In genomic region chr7:5445991-5446594, GRCh38 we compare ENCODE assay signal across 24 cellular contexts. TPM values are rescaled to one million over a fixed set of nuclear protein-coding genes. Genes with fewer than 3 reads are reported as not detected.
DNase-seq lines count a peak whose midpoint lies in the region; ATAC-seq, FAIRE-seq and TF ChIP-seq lines count a peak whose summit lies in the region.
"Had no signal": no experiment of that assay in that cellular context is flagged by ENCODE, and none has a peak within 500 bp of the region (broad histone marks: within the 10 kb centered on the region; RNA-seq: fewer than 3 reads in every experiment).

No MANE protein-coding gene starts in this region.

- FAIRE-seq in K562 (lab: Jason Lieb, UNC) (peak; percentile 46), HepG2 (lab: Jason Lieb, UNC) (no peak)
- FAIRE-seq: A549, TTC549 had no signal

- H2AFZ ChIP-seq in SK-N-SH (ENCODE audit: low read depth) (no peak overlapping the region), K562 (ENCODE audit: low read depth, low read length) (no peak overlapping the region), HepG2 (ENCODE audit: low read length) (no peak overlapping the region)
- H2AFZ ChIP-seq: GM23338 had no signal

- H3K79me2 ChIP-seq in SK-N-SH (ENCODE audit: insufficient read depth) (no peaks in the 10 kb centered on the region), K562 (ENCODE audit: control insufficient read depth, insufficient read depth, low read length) (no peaks in the 10 kb centered on the region), HepG2 (ENCODE audit: insufficient read depth, low read length) (no peaks in the 10 kb centered on the region)

- no peak overlapping the region for H3K4me3 ChIP-seq in SK-N-SH (ENCODE audit: low read depth in 2 of 2, low read length in 1 of 2)
- H3K4me3 ChIP-seq in K562 = no peak overlapping the region
- peak overlapping the region; percentile 1 to 46 (median 18); a peak in 4 of 6 replicates for H3K4me3 ChIP-seq in HepG2 (replicated peaks in 1 of 3; ENCODE audit: insufficient read depth in 1 of 3, low read depth in 2 of 3, low read length in 3 of 3)
- no peak overlapping the region for H3K4me3 ChIP-seq in sigmoid colon
- H3K4me3 ChIP-seq: A549, colonic mucosa, GM23338 had no signal

- TF ChIP-seq EP300 in SK-N-SH (IDR thresholded peaks at IDR 0.05; ENCODE audit: borderline replicate concordance in 1 of 2, low read depth in 1 of 2, low read length in 1 of 2) (no peak), K562 (IDR thresholded peaks at IDR 0.05; ENCODE audit: low read length) (no peak), HepG2 (IDR thresholded peaks at IDR 0.05; ENCODE audit: low read depth in 2 of 2, low read length in 2 of 2) (no peak), HepG2 (CRISPR knock-in tag; IDR thresholded peaks at IDR 0.05; ENCODE audit: borderline replicate concordance) (no peak), sigmoid colon (IDR thresholded peaks at IDR 0.05) (no peak)

- no peaks in the 10 kb centered on the region for H3K36me3 Mint-ChIP-seq in type B pancreatic cell
- H3K36me3 Mint-ChIP-seq in activated CD8-positive, alpha-beta T cell treated with anti-CD3 and anti-CD28 coated beads for 36 hours (ENCODE audit: low read depth) = no peaks in the 10 kb centered on the region
- H3K36me3 Mint-ChIP-seq: activated naive CD8-positive, alpha-beta T cell treated with anti-CD3 and anti-CD28 coated beads, Interleukin-2, amount 10 ng/mL, durations not matched to agents 7 days and 5 days had no signal

- H3K27ac ChIP-seq in SK-N-SH (ENCODE audit: low read depth in 2 of 2, low read length in 1 of 2) (no peak overlapping the region), K562 (ENCODE audit: extremely low read depth, low read depth, low read length) (no peak overlapping the region), HepG2 (ENCODE audit: extremely low read length, insufficient read depth, low read length) (no peak overlapping the region), sigmoid colon (no peak overlapping the region)
- H3K27ac ChIP-seq: A549, colonic mucosa had no signal

- H3K9me1 ChIP-seq in K562 (ENCODE audit: control insufficient read depth, insufficient read depth, low read length) = no peaks in the 10 kb centered on the region

- H3F3A ChIP-seq in SK-N-SH (replicated peaks; ENCODE audit: insufficient read depth) = peaks cover 15% of the 10 kb centered on the region

- no peak for TF ChIP-seq CTCF in SK-N-SH (IDR thresholded peaks at IDR 0.05)
- TF ChIP-seq CTCF in K562 (IDR thresholded peaks at IDR 0.05 in 2 of 3, conservative IDR thresholded peaks at IDR 0.05 in 1 of 3; ENCODE audit: insufficient read depth in 2 of 3, low read depth in 1 of 3, low read length in 3 of 3) = no peak
- TF ChIP-seq CTCF in HepG2 (CRISPR knock-in tag; IDR thresholded peaks at IDR 0.05) = peak; percentile 46; the same call in 1 of the 2 replicates
- no peak for TF ChIP-seq CTCF in type B pancreatic cell (conservative IDR thresholded peaks at IDR 0.05)
- TF ChIP-seq CTCF in activated CD8-positive, alpha-beta T cell treated with anti-CD3 and anti-CD28 coated beads for 36 hours (IDR thresholded peaks at IDR 0.05) = no peak
- TF ChIP-seq CTCF in sigmoid colon (IDR thresholded peaks at IDR 0.05) = no peak

- H3K4me2 ChIP-seq in SK-N-SH = no peak overlapping the region
- no peak overlapping the region for H3K4me2 ChIP-seq in K562 (ENCODE audit: insufficient read depth, low read length)
- peak overlapping the region; percentile 72 for H3K4me2 ChIP-seq in HepG2 (ENCODE audit: low read depth, low read length)
- H3K4me2 ChIP-seq: A549, GM23338 had no signal

- in situ Hi-C loops in K562 (cut with MboI) (no loop called here), HepG2 (cut with HindIII; ENCODE audit: extremely low pct_ligation_motif_present, low pct_unique_long_range_greater_than_20kb) (no loop called here)

- ATAC-seq in SK-N-SH treated with all-trans-retinoic acid at 6 μM for 48 hours = no peak
- ATAC-seq in K562 = no peak; the same call in 1 of the 3 replicates
- peak; percentile 68 for ATAC-seq in HepG2
- no peak for ATAC-seq in HG03108 (IDR thresholded peaks at IDR 0.05; ENCODE audit: unreplicated experiment)
- no peak for ATAC-seq in activated CD8-positive, alpha-beta T cell treated with anti-CD3 and anti-CD28 coated beads for 36 hours
- ATAC-seq: activated CD4-positive, alpha-beta T cell treated with anti-CD3 and anti-CD28 coated beads for 36 hours; GM23338 had no signal

- no peak for TF ChIP-seq RAD21 in SK-N-SH (IDR thresholded peaks at IDR 0.05; ENCODE audit: low read length)
- no peak for TF ChIP-seq RAD21 in K562 (CRISPR knock-in tag; conservative IDR thresholded peaks at IDR 0.05 in 1 of 2, IDR thresholded peaks at IDR 0.05 in 1 of 2)
- TF ChIP-seq RAD21 in HepG2 (CRISPR knock-in tag; IDR thresholded peaks at IDR 0.05) = no peak

- intact Hi-C loops in K562 (cut with micrococcal nuclease) (no loop called here), HepG2 (cut with micrococcal nuclease; ENCODE audit: unreplicated experiment) (no loop called here), sigmoid colon (cut with DNase I) (no loop called here)
- intact Hi-C loops in activated CD8-positive, alpha-beta T cell treated with anti-CD3 and anti-CD28 coated beads for 36 hours (cut with micrococcal nuclease) = no loop called here

- H3K27me3 ChIP-seq in SK-N-SH (ENCODE audit: insufficient read depth) (no peaks in the 10 kb centered on the region), K562 (ENCODE audit: control insufficient read depth in 2 of 2, insufficient read depth in 2 of 2, low read length in 2 of 2) (no peaks in the 10 kb centered on the region), HepG2 (ENCODE audit: control insufficient read depth in 1 of 2, insufficient read depth in 2 of 2, low read length in 2 of 2) (0 out of 5 replicates have a peak, but pooled peaks cover 0 to under 1% of the 10 kb centered on the region in 2 experiments), sigmoid colon (no peaks in the 10 kb centered on the region)
- H3K27me3 ChIP-seq: BE2C, colonic mucosa had no signal

- WGBS in SK-N-SH (ENCODE audit: low lambda C conversion rate) = 82% methylated on average over 16 of the region's 19 CpGs
- WGBS in K562 (ENCODE audit: insufficient coverage, low coverage, missing lambda C conversion rate) = 49% methylated on average over 18 of the region's 19 CpGs
- 13% methylated on average over 13 of the region's 19 CpGs for WGBS in HepG2 (ENCODE audit: low lambda C conversion rate)
- 53 to 72% methylated on average over 19 of the region's 19 CpGs for WGBS in sigmoid colon, 2 donors

- POLR2A ChIA-PET in SK-N-SH (lab: Yijun Ruan, JAX) (no interaction called here), K562 (lab: Yijun Ruan, JAX) (no interaction called here), HepG2 (lab: Yijun Ruan, JAX) (interaction anchor here (1.2 to 3.4 kb wide), 3 partner anchors 9 to 24 kb away, joined by 6 to 20 read pairs (median 20); partner anchors contain the start of gene TNRC18)
- POLR2A ChIA-PET in activated CD8-positive, alpha-beta T cell treated with anti-CD3 and anti-CD28 coated beads for 36 hours (lab: Charles Lee) = no interaction called here

- TF ChIP-seq POLR2A in K562 (conservative IDR thresholded peaks at IDR 0.05) (no peak), HepG2 (IDR thresholded peaks at IDR 0.05; ENCODE audit: insufficient read depth in 1 of 2, low read depth in 2 of 2, low read length in 2 of 2) (peak; percentile 34 to 45; a peak in 2 of 4 replicates), sigmoid colon (IDR thresholded peaks at IDR 0.05) (no peak)

- peak overlapping the region; percentile 41 for H3K27ac Mint-ChIP-seq in type B pancreatic cell
- no peak overlapping the region for H3K27ac Mint-ChIP-seq in activated CD8-positive, alpha-beta T cell treated with anti-CD3 and anti-CD28 coated beads for 36 hours
- H3K27ac Mint-ChIP-seq: activated CD4-positive, alpha-beta T cell treated with anti-CD3 and anti-CD28 coated beads for 36 hours; activated naive CD8-positive, alpha-beta T cell treated with anti-CD3 and anti-CD28 coated beads, Interleukin-2, amount 10 ng/mL, durations not matched to agents 7 days and 5 days; endodermal cell; GM23338; IgD-negative memory B cell had no signal

- peaks cover 5% of the 10 kb centered on the region for H3K4me1 Mint-ChIP-seq in type B pancreatic cell (ENCODE audit: unreplicated experiment)
- H3K4me1 Mint-ChIP-seq in activated CD8-positive, alpha-beta T cell treated with anti-CD3 and anti-CD28 coated beads for 36 hours (ENCODE audit: low read depth) = peaks cover 1% of the 10 kb centered on the region
- H3K4me1 Mint-ChIP-seq: activated CD4-positive, alpha-beta T cell treated with anti-CD3 and anti-CD28 coated beads for 36 hours; activated naive CD8-positive, alpha-beta T cell treated with anti-CD3 and anti-CD28 coated beads, Interleukin-2, amount 10 ng/mL, durations not matched to agents 7 days and 5 days had no signal

- H3K9me3 Mint-ChIP-seq in type B pancreatic cell = no peaks in the 10 kb centered on the region
- no peaks in the 10 kb centered on the region for H3K9me3 Mint-ChIP-seq in activated CD8-positive, alpha-beta T cell treated with anti-CD3 and anti-CD28 coated beads for 36 hours
- H3K9me3 Mint-ChIP-seq: activated naive CD8-positive, alpha-beta T cell treated with anti-CD3 and anti-CD28 coated beads, Interleukin-2, amount 10 ng/mL, durations not matched to agents 7 days and 5 days; endodermal cell; GM23338; IgD-negative memory B cell had no signal

- CTCF ChIA-PET in SK-N-SH (lab: Yijun Ruan, JAX) (interaction anchor here (1.0 to 1.2 kb wide), 2 partner anchors 81 to 219 kb away, joined by 3 read pairs; no protein-coding TSS in a partner anchor), K562 (lab: Yijun Ruan, JAX; ENCODE audit: low intra/inter-chr PET ratio) (no interaction called here), HepG2 (lab: Yijun Ruan, JAX; ENCODE audit: low intra/inter-chr PET ratio, low total read pairs) (no interaction called here)
- CTCF ChIA-PET in activated CD8-positive, alpha-beta T cell treated with anti-CD3 and anti-CD28 coated beads for 36 hours (lab: Charles Lee) = no interaction called here

- no peak overlapping the region for H3K4me3 Mint-ChIP-seq in type B pancreatic cell
- no peak overlapping the region for H3K4me3 Mint-ChIP-seq in activated CD8-positive, alpha-beta T cell treated with anti-CD3 and anti-CD28 coated beads for 36 hours
- H3K4me3 Mint-ChIP-seq: activated CD4-positive, alpha-beta T cell treated with anti-CD3 and anti-CD28 coated beads for 36 hours; activated naive CD8-positive, alpha-beta T cell treated with anti-CD3 and anti-CD28 coated beads, Interleukin-2, amount 10 ng/mL, durations not matched to agents 7 days and 5 days; endodermal cell; GM23338; IgD-negative memory B cell had no signal

- H3K9me3 ChIP-seq in SK-N-SH (no peaks in the 10 kb centered on the region), K562 (replicated peaks; ENCODE audit: control insufficient read depth, insufficient read depth, low read depth, low read length) (no peaks in the 10 kb centered on the region), HepG2 (ENCODE audit: low read length) (no peaks in the 10 kb centered on the region), sigmoid colon (no peaks in the 10 kb centered on the region)
- H3K9me3 ChIP-seq: A549, BE2C, colonic mucosa had no signal

- H3K4me1 ChIP-seq in SK-N-SH (ENCODE audit: control insufficient read depth in 1 of 2, insufficient read depth in 2 of 2, low read depth in 1 of 2, low read length in 1 of 2) (peaks cover 0 to 3% of the 10 kb centered on the region in 2 experiments; a peak in 1 of 4 replicates), K562 (replicated peaks in 1 of 2; ENCODE audit: control insufficient read depth in 2 of 2, insufficient read depth in 2 of 2, low read length in 2 of 2) (peaks cover 9 to 40% of the 10 kb centered on the region in 2 experiments; a peak in 4 of 5 replicates), HepG2 (ENCODE audit: insufficient read depth, low read length) (peaks cover 43% of the 10 kb centered on the region), sigmoid colon (peaks cover 0 to 25% (median 12%) of the 10 kb centered on the region in 4 donors)
- H3K4me1 ChIP-seq: BE2C, colonic mucosa had no signal

- H4K20me1 ChIP-seq in SK-N-SH (ENCODE audit: insufficient read depth) = no peaks in the 10 kb centered on the region
- no peaks in the 10 kb centered on the region for H4K20me1 ChIP-seq in K562 (replicated peaks; ENCODE audit: control insufficient read depth, insufficient read depth, low read length)
- H4K20me1 ChIP-seq in HepG2 (ENCODE audit: insufficient read depth, low read length) = no peaks in the 10 kb centered on the region; the same call in 1 of the 2 replicates

- no peaks in the 10 kb centered on the region for H3K36me3 ChIP-seq in SK-N-SH (replicated peaks in 1 of 2; ENCODE audit: control insufficient read depth in 1 of 2, insufficient read depth in 2 of 2, low read length in 1 of 2)
- no peaks in the 10 kb centered on the region for H3K36me3 ChIP-seq in K562 (ENCODE audit: control insufficient read depth, insufficient read depth, low read length)
- H3K36me3 ChIP-seq in HepG2 (replicated peaks in 1 of 2; ENCODE audit: control insufficient read depth in 1 of 2, insufficient read depth in 2 of 2, low read length in 2 of 2) = no peaks in the 10 kb centered on the region
- H3K36me3 ChIP-seq in sigmoid colon = no peaks in the 10 kb centered on the region
- H3K36me3 ChIP-seq: BE2C, colonic mucosa had no signal

- H3K9ac ChIP-seq in SK-N-SH (no peak overlapping the region), K562 (ENCODE audit: insufficient read depth in 1 of 2, low read depth in 2 of 2, low read length in 2 of 2) (peak overlapping the region in 1 of 2 experiments; percentile 20; a peak in 1 of 4 replicates), HepG2 (ENCODE audit: insufficient read depth, low read depth, low read length) (peak overlapping the region; percentile 27; the same call in 1 of the 2 replicates)

- BruUV-seq in K562 (replicated peaks; lab: Mats Ljungman, UMichigan) (no TSS peak), HepG2 (replicated peaks; lab: Mats Ljungman, UMichigan) (no TSS peak)

- DNase-seq in SK-N-SH (peak; percentile 43), K562 (ENCODE audit: extremely low read depth in 1 of 4, low spot score in 3 of 4) (no peak), HepG2 (ENCODE audit: low spot score) (peak; percentile 50), type B pancreatic cell (ENCODE audit: extremely low spot score, unreplicated experiment) (no peak), sigmoid colon (no peak)
- DNase-seq in activated CD8-positive, alpha-beta T cell treated with anti-CD3 and anti-CD28 coated beads for 36 hours = no peak
- DNase-seq: activated CD4-positive, alpha-beta T cell treated with anti-CD3 and anti-CD28 coated beads for 36 hours; activated naive CD8-positive, alpha-beta T cell treated with anti-CD3 and anti-CD28 coated beads, Interleukin-2, amount 10 ng/mL, durations not matched to agents 7 days and 5 days; BE2C; colonic mucosa; COR-L47; endodermal cell; mammary epithelial cell; MM.1S; NCI-H1436; NCI-H774; SIG-M5; T-helper 1 cell had no signal

- no peaks in the 10 kb centered on the region for H3K9me2 ChIP-seq in SK-N-SH

- no peaks in the 10 kb centered on the region for H3K27me3 Mint-ChIP-seq in type B pancreatic cell
- no peaks in the 10 kb centered on the region for H3K27me3 Mint-ChIP-seq in activated CD8-positive, alpha-beta T cell treated with anti-CD3 and anti-CD28 coated beads for 36 hours

RNA-seq across cellular contexts. Expression of gene TNRC18, which starts 22.5 kb away (rescaled TPM):
- polyA plus RNA-seq in SK-N-SH (2012; rRNA removed) (19.9 and 34.4 TPM in 2 replicates), K562 (2011; rRNA removed) (3.2 and 4.2 TPM in 2 replicates), K562 (2014; fragmentation: Illumina TruSeq; extraction: Trizol) (22.3 and 22.7 TPM in 2 replicates), K562 (2014; fragmentation: Nextera tagmentation; extraction: Ambion mirVana) (under 1 TPM; 0.03 TPM), K562 (2014; rRNA removed) (19.2 and 27.2 TPM in 2 replicates), HepG2 (2011; rRNA removed) (10.9 and 11.7 TPM in 2 replicates), sigmoid colon (10 to 100 TPM; 12.6 to 61.8 (median 19.9) TPM)
- 20.4 and 25.5 TPM in 2 replicates for polyA plus RNA-seq in SK-N-SH (2012; cell fraction: cytosol; rRNA removed)
- polyA plus RNA-seq in SK-N-SH (2012; cell fraction: nucleus; rRNA removed) = 78.0 and 126 TPM in 2 replicates
- 41.9 and 74.6 TPM in 2 replicates for total RNA-seq in K562 (2011; cell fraction: chromatin; rRNA removed; ENCODE audit: low replicate concordance)
- total RNA-seq in K562 (2011; cell fraction: nucleolus; rRNA removed) = 31.5 and 35.9 TPM in 2 replicates
- total RNA-seq in K562 (2011; cell fraction: nucleoplasm; rRNA removed) = 35.6 and 54.7 TPM in 2 replicates
- total RNA-seq in K562 (2014; rRNA removed) (14.3 and 18.0 TPM in 2 replicates), K562 (2014; rRNA removed; fragmentation: Illumina TruSeq; extraction: Trizol) (10.8 and 12.1 TPM in 2 replicates), K562 (2015; rRNA removed; fragmentation: Illumina TruSeq; extraction: Trizol) (19.8 and 23.5 TPM in 2 replicates), K562 (2021) (29.8 and 43.2 TPM in 2 replicates), HepG2 (2016; rRNA removed; fragmentation: Illumina TruSeq; extraction: Trizol) (12.8 and 17.4 TPM in 2 replicates), type B pancreatic cell (ENCODE audit: low replicate concordance) (135 and 169 TPM in 2 replicates), sigmoid colon (100 to 1,000 TPM in 1 of 4 donors, 10 to 100 TPM in 3; 32.5 to 187 (median 59.9) TPM)
- 3.5 and 8.3 TPM in 2 replicates for polyA plus RNA-seq in K562 (2011; cell fraction: cytosol; rRNA removed)
- 12.6 and 17.1 TPM in 2 replicates for polyA plus RNA-seq in K562 (2011; cell fraction: nucleus; rRNA removed)
- 25.7 and 34.0 TPM in 2 replicates for polyA plus RNA-seq in K562 (2012)
- 10.0 and 10.2 TPM in 2 replicates for polyA minus RNA-seq in K562 (2011; rRNA and poly(A)+ RNA removed)
- polyA minus RNA-seq in K562 (2011; cell fraction: cytosol; rRNA and poly(A)+ RNA removed) = 18.2 and 26.2 TPM in 2 replicates
- polyA minus RNA-seq in K562 (2011; cell fraction: nucleus; rRNA and poly(A)+ RNA removed) = 11.3 and 12.7 TPM in 2 replicates
- 4.9 and 7.1 TPM in 2 replicates for total RNA-seq in HepG2 (2016; cell fraction: cytosol; rRNA removed; fragmentation: Illumina TruSeq; extraction: Trizol; ENCODE audit: low read depth)
- total RNA-seq in HepG2 (2016; cell fraction: insoluble cytoplasmic fraction; rRNA removed; fragmentation: Illumina TruSeq; extraction: Trizol) = 12.8 and 21.5 TPM in 2 replicates
- 4.9 and 5.6 TPM in 2 replicates for total RNA-seq in HepG2 (2016; cell fraction: membrane; rRNA removed; fragmentation: Illumina TruSeq; extraction: Trizol)
- 28.3 and 34.0 TPM in 2 replicates for total RNA-seq in HepG2 (2016; cell fraction: nucleus; rRNA removed; fragmentation: Illumina TruSeq; extraction: Trizol)
- 8.6 and 11.8 TPM in 2 replicates for polyA plus RNA-seq in HepG2 (2011; cell fraction: cytosol; rRNA removed)
- 65.7 and 102 TPM in 2 replicates for polyA plus RNA-seq in HepG2 (2011; cell fraction: nucleus; rRNA removed)
- 40.6 and 53.7 TPM in 2 replicates for polyA plus RNA-seq in HepG2 (2012)
- polyA plus RNA-seq in HepG2 (2016; cell fraction: cytosol; fragmentation: Illumina TruSeq; extraction: Trizol; ENCODE audit: low read depth) = 0.71 and 1.3 TPM in 2 replicates
- polyA plus RNA-seq in HepG2 (2016; cell fraction: insoluble cytoplasmic fraction; fragmentation: Illumina TruSeq; extraction: Trizol; ENCODE audit: low read depth) = 16.6 and 19.8 TPM in 2 replicates
- 0.82 and 1.2 TPM in 2 replicates for polyA plus RNA-seq in HepG2 (2016; cell fraction: membrane; fragmentation: Illumina TruSeq; extraction: Trizol; ENCODE audit: low read depth)
- polyA plus RNA-seq in HepG2 (2016; cell fraction: nucleus; fragmentation: Illumina TruSeq; extraction: Trizol; ENCODE audit: insufficient read depth, low read depth) = 58.8 and 59.2 TPM in 2 replicates
- 11.2 and 51.4 TPM in 2 replicates for polyA minus RNA-seq in HepG2 (2011; rRNA and poly(A)+ RNA removed; ENCODE audit: low replicate concordance)
- 44.7 and 49.3 TPM in 2 replicates for polyA minus RNA-seq in HepG2 (2011; cell fraction: cytosol; rRNA and poly(A)+ RNA removed)
- polyA minus RNA-seq in HepG2 (2011; cell fraction: nucleus; rRNA and poly(A)+ RNA removed) = 49.2 and 54.8 TPM in 2 replicates
- total RNA-seq in activated CD8-positive, alpha-beta T cell treated with anti-CD3 and anti-CD28 coated beads for 36 hours = 10 to 100 TPM; 43.8 to 44.2 TPM

Comparison
In these comparisons a context has a peak if more than half of its experiments do, and no peak if none do; other contexts are left out.
1. DNase-seq: peak in SK-N-SH (single experiment) and HepG2 (single experiment); none in K562 (0 of 4), type B pancreatic cell (single experiment), activated CD8-positive, alpha-beta T cell treated with anti-CD3 and anti-CD28 coated beads for 36 hours (single experiment) and sigmoid colon (single experiment).
2. H3K4me3 ChIP-seq: peak in HepG2 (3 of 3); none in SK-N-SH (0 of 2), K562 (single experiment) and sigmoid colon (0 of 4).
3. POLR2A ChIP-seq: peak in HepG2 (2 of 2); none in K562 (single experiment) and sigmoid colon (0 of 2).